13 cellular contexts compared by ENCODE assay signal in genomic region chr7:214410-215212, GRCh38. TPM values are rescaled to one million over a fixed set of nuclear protein-coding genes. Genes with fewer than 3 reads are reported as not detected.
DNase-seq lines count a peak whose midpoint lies in the region; ATAC-seq and TF ChIP-seq lines count a peak whose summit lies in the region.
"Had no signal": no experiment of that assay in that cellular context is flagged by ENCODE, and none has a peak within 500 bp of the region (broad histone marks: within the 10 kb centered on the region; RNA-seq: fewer than 3 reads in every experiment).

No MANE protein-coding gene starts in this region.

- H3K4me1 ChIP-seq in BLaER1 treated with 17β-estradiol and CSF1 and Interleukin-3, amounts not matched to agents 10 nM and 100 nM, result peaks cover 21 to 44% (median 38%) of the 10 kb centered on the region in 10 experiments
- H3K4me1 ChIP-seq in Panc1 (ENCODE audit: control insufficient read depth, insufficient read depth, low read length), result peaks cover 8% of the 10 kb centered on the region

- peak overlapping the region in 7 of 11 experiments; percentile 1 to 52 (median 15); a peak in 7 of 22 replicates for H3K4me2 ChIP-seq in BLaER1 treated with 17β-estradiol and CSF1 and Interleukin-3, amounts not matched to agents 10 nM and 100 nM

- peaks cover 40 to 86% (median 66%) of the 10 kb centered on the region in 11 experiments for H3K36me3 ChIP-seq in BLaER1 treated with 17β-estradiol and CSF1 and Interleukin-3, amounts not matched to agents 10 nM and 100 nM
- H3K36me3 ChIP-seq in Panc1 (ENCODE audit: control insufficient read depth, insufficient read depth, low read length), result no peaks in the 10 kb centered on the region

- no peak overlapping the region for H3K4me3 ChIP-seq in BLaER1 treated with 17β-estradiol and CSF1 and Interleukin-3, amounts not matched to agents 10 nM and 100 nM
- H3K4me3 ChIP-seq in Panc1 (ENCODE audit: low read depth in 2 of 2, low read length in 2 of 2), result no peak overlapping the region
- H3K4me3 ChIP-seq in epithelial cell of esophagus (ENCODE audit: low read length), result no peak overlapping the region

- H3K27me3 ChIP-seq in BLaER1 treated with 17β-estradiol and CSF1 and Interleukin-3, amounts not matched to agents 10 nM and 100 nM, result 0 out of 22 replicates have a peak, but pooled peaks cover 0 to 4% (median 0%) of the 10 kb centered on the region in 11 experiments
- H3K27me3 ChIP-seq in Panc1 (ENCODE audit: control insufficient read depth, insufficient read depth, low read length), result no peaks in the 10 kb centered on the region

- intact Hi-C loops in Panc1 (cut with micrococcal nuclease; ENCODE audit: unreplicated experiment), result no loop called here

- in situ Hi-C loops in Panc1 (cut with HindIII; ENCODE audit: low pct_unique_long_range_greater_than_20kb, low sequenced_read_pairs), result no loop called here

- H3K27ac ChIP-seq in BLaER1 treated with 17β-estradiol and CSF1 and Interleukin-3, amounts not matched to agents 10 nM and 100 nM, result no peak overlapping the region
- H3K27ac ChIP-seq in Panc1 (ENCODE audit: low read length), result peak overlapping the region; percentile 68

- peak overlapping the region in 1 of 11 experiments; percentile 9; a peak in 1 of 22 replicates for H3K9ac ChIP-seq in BLaER1 treated with 17β-estradiol and CSF1 and Interleukin-3, amounts not matched to agents 10 nM and 100 nM

- no peak for TF ChIP-seq CTCF in Panc1 (IDR thresholded peaks at IDR 0.05)
- no peak for TF ChIP-seq CTCF in epithelial cell of esophagus (IDR thresholded peaks at IDR 0.05; ENCODE audit: insufficient read depth, low read depth, low read length, missing control alignments)

- ATAC-seq in Panc1 (peak; percentile 66), esophagus mucosa (no peak)

- POLR2A ChIA-PET in Panc1 (lab: Charles Lee), result interaction anchor here (0.5 kb wide), 1 partner anchor 305 kb away, joined by 3 read pairs; no protein-coding TSS in a partner anchor

- BruUV-seq in Panc1 (replicated peaks; lab: Mats Ljungman, UMichigan), result no TSS peak

- CTCF ChIA-PET in Panc1 (lab: Charles Lee), result no interaction called here

- H3K9me3 ChIP-seq in BLaER1 treated with 17β-estradiol and CSF1 and Interleukin-3, amounts not matched to agents 10 nM and 100 nM (replicated peaks in 1 of 11), result peaks cover 0 to 5% (median 0%) of the 10 kb centered on the region in 11 experiments; a peak in 1 of 22 replicates
- no peaks in the 10 kb centered on the region for H3K9me3 ChIP-seq in Panc1 (ENCODE audit: control insufficient read depth, insufficient read depth, low read depth, low read length)

- peaks cover 22 to 89% (median 68%) of the 10 kb centered on the region in 11 experiments; a peak in 21 of 22 replicates for H4K20me1 ChIP-seq in BLaER1 treated with 17β-estradiol and CSF1 and Interleukin-3, amounts not matched to agents 10 nM and 100 nM

- DNase-seq in Panc1 (ENCODE audit: low read depth, low spot score) (no peak), epithelial cell of esophagus (ENCODE audit: low read depth) (peak; percentile 70), myocyte (ENCODE audit: low read depth) (peak; percentile 67), NCI-H82 (lab: John Stamatoyannopoulos, UW) (no peak), NCI-H2227 (lab: John Stamatoyannopoulos, UW; ENCODE audit: unreplicated experiment) (no peak), DMS 273 (lab: John Stamatoyannopoulos, UW; ENCODE audit: unreplicated experiment) (no peak)
- DNase-seq: activated CD4-positive, alpha-beta T cell treated with anti-CD3 and anti-CD28 coated beads, Interleukin-2, amount 50 U/mL, for 48 hours; GOT3; naive B cell; NCI-H1930; stimulated activated CD4-positive, alpha-beta T cell treated with anti-CD3 and anti-CD28 coated beads, Interleukin-12 subunit alpha, Interleukin-12 subunit beta, amount 100 ng/mL, for 4 hours had no signal

RNA-seq across cellular contexts. Expression of gene FAM20C, which starts 22.2 kb away (rescaled TPM):
- total RNA-seq in Panc1 (2021; ENCODE audit: unreplicated experiment), result 62.4 TPM
- polyA plus RNA-seq in Panc1 (2012; ENCODE audit: insufficient read length), result 91.8 TPM
- 21.7 and 37.3 TPM in 2 replicates for total RNA-seq in myocyte
- 35.9 TPM for polyA plus RNA-seq in myocyte (2012)
- total RNA-seq in esophagus mucosa, result 12.6 TPM

Comparison
In these comparisons a context has a peak if more than half of its experiments do, and no peak if none do; other contexts are left out.
1. DNase-seq: peak in epithelial cell of esophagus (single experiment) and myocyte (single experiment); none in Panc1 (single experiment), NCI-H82 (single experiment), NCI-H2227 (single experiment) and DMS 273 (single experiment).